In the genomic region with DNA sequence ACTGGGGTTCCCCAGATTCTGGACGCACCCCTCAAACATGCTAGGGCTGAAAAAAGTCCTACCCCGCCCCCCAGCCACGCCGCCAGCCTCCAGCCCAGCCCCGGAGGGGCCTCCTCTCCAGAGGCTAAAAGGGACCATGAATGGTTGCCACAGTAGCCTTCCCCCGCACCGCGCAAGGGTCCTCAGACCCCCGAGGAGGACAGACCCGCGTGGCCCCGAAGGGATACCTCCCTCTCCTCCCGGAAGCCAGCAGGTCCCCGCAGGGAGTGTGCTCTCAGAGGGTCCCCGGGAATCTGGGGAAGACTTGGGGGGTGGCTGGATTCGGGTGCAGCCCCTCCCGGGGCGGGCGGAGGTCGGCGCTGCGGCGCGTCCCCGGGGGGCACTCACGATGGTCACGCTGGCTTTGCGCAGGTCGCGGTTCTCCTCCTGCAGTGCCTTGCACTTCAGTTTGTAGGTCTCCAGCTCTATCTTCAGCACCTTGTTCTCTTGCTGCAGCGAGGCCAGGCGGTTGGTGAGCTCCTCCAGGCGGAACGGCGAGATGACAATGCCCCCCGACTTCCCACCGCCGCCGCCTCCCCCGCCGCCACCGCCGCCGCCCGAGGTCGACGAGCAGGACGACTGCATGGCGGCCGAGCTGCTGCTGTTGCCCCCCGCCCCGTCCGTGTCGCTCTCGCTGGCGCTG, we compare ENCODE assay signal across 8 cellular contexts. TPM values are rescaled to one million over a fixed set of nuclear protein-coding genes. Genes with fewer than 3 reads are reported as not detected.
A peak's percentile ranks its signal among the peaks of the same experiment; 100 is the strongest.
DNase-seq lines count a peak whose midpoint lies in the region; ATAC-seq and TF ChIP-seq lines count a peak whose summit lies in the region.

No MANE protein-coding gene starts in this region.

- no peaks in the 10 kb centered on the region for H3K27me3 ChIP-seq in AG04450 (ENCODE audit: control insufficient read depth, insufficient read depth, low read length)
- no peaks in the 10 kb centered on the region for H3K27me3 ChIP-seq in parathyroid adenoma (ENCODE audit: control insufficient read depth, insufficient read depth, low read length)

- H3K27me3 Mint-ChIP-seq in HFFc6 (ENCODE audit: insufficient read depth): 0 out of 2 replicates have a peak, but pooled peaks cover 1% of the 10 kb centered on the region
- H3K27me3 Mint-ChIP-seq in activated CD8-positive, alpha-beta T cell treated with anti-CD3 and anti-CD28 coated beads, Interleukin-2, amount 10 ng/mL, durations not matched to agents 7 days and 5 days (ENCODE audit: low read depth): no peaks in the 10 kb centered on the region

- H3K4me1 ChIP-seq in parathyroid adenoma: peaks cover 17% of the 10 kb centered on the region

- peak overlapping the region; percentile 91 for H3K4me2 ChIP-seq in parathyroid adenoma (ENCODE audit: low read length)

- H3K9me3 Mint-ChIP-seq in HFFc6: no peaks in the 10 kb centered on the region
- no peaks in the 10 kb centered on the region for H3K9me3 Mint-ChIP-seq in activated CD8-positive, alpha-beta T cell treated with anti-CD3 and anti-CD28 coated beads, Interleukin-2, amount 10 ng/mL, durations not matched to agents 7 days and 5 days (ENCODE audit: insufficient read depth)

- H3K4me3 ChIP-seq in AG04450 (ENCODE audit: low read depth, low read length) (peak overlapping the region; percentile 92), fibroblast of villous mesenchyme (ENCODE audit: low read depth, low read length) (peak overlapping the region; percentile 99), parathyroid adenoma (ENCODE audit: low read depth, low read length) (peak overlapping the region; percentile 86)

- peak overlapping the region; percentile 77 for H3K9ac ChIP-seq in parathyroid adenoma

- no peaks in the 10 kb centered on the region for H3K36me3 Mint-ChIP-seq in HFFc6 (ENCODE audit: low read depth)
- H3K36me3 Mint-ChIP-seq in activated CD8-positive, alpha-beta T cell treated with anti-CD3 and anti-CD28 coated beads, Interleukin-2, amount 10 ng/mL, durations not matched to agents 7 days and 5 days (ENCODE audit: low read depth): peaks cover 16% of the 10 kb centered on the region

- peak overlapping the region; percentile 74 for H3K27ac Mint-ChIP-seq in HFFc6
- peak overlapping the region; percentile 94 for H3K27ac Mint-ChIP-seq in activated CD8-positive, alpha-beta T cell treated with anti-CD3 and anti-CD28 coated beads, Interleukin-2, amount 10 ng/mL, durations not matched to agents 7 days and 5 days

- peaks cover 61% of the 10 kb centered on the region for H3K4me1 Mint-ChIP-seq in HFFc6 (ENCODE audit: low read depth)
- peaks cover 59% of the 10 kb centered on the region for H3K4me1 Mint-ChIP-seq in activated CD8-positive, alpha-beta T cell treated with anti-CD3 and anti-CD28 coated beads, Interleukin-2, amount 10 ng/mL, durations not matched to agents 7 days and 5 days (ENCODE audit: low read depth)

- no peaks in the 10 kb centered on the region for H3K36me3 ChIP-seq in parathyroid adenoma (ENCODE audit: control insufficient read depth, insufficient read depth, low read length)

- H3K27ac ChIP-seq in AG04450 (ENCODE audit: low read depth, low read length) (peak overlapping the region; percentile 53), parathyroid adenoma (peak overlapping the region; percentile 77)

- TF ChIP-seq CTCF in AG04450 (IDR thresholded peaks at IDR 0.05; ENCODE audit: low read depth, low read length) (no peak), HFFc6 (IDR thresholded peaks at IDR 0.05) (no peak), fibroblast of villous mesenchyme (IDR thresholded peaks at IDR 0.05; ENCODE audit: insufficient read depth, low read depth, low read length) (no peak), parathyroid adenoma (IDR thresholded peaks at IDR 0.05) (no peak)

- no peak for ATAC-seq in activated CD8-positive, alpha-beta T cell treated with anti-CD3 and anti-CD28 coated beads, Interleukin-2, amount 10 ng/mL, durations not matched to agents 7 days and 5 days
- ATAC-seq in HG02588 (IDR thresholded peaks at IDR 0.05; ENCODE audit: unreplicated experiment): no peak

- no peaks in the 10 kb centered on the region for H3K79me2 ChIP-seq in parathyroid adenoma

- peak overlapping the region; percentile 97 for H3K4me3 Mint-ChIP-seq in HFFc6
- H3K4me3 Mint-ChIP-seq in activated CD8-positive, alpha-beta T cell treated with anti-CD3 and anti-CD28 coated beads, Interleukin-2, amount 10 ng/mL, durations not matched to agents 7 days and 5 days: peak overlapping the region; percentile 89

- CTCF ChIA-PET in AG04450 (lab: Charles Lee): interaction anchor here (0.6 to 5.3 kb wide), 21 partner anchors 8 to 528 kb away, joined by 3 to 58 read pairs (median 4); no protein-coding TSS in a partner anchor
- CTCF ChIA-PET in activated CD8-positive, alpha-beta T cell treated with anti-CD3 and anti-CD28 coated beads, Interleukin-2, amount 10 ng/mL, durations not matched to agents 7 days and 5 days (lab: Charles Lee): interaction anchor here (0.8 to 6.4 kb wide), 28 partner anchors 12 to 280 kb away, joined by 3 to 129 read pairs (median 5); partner anchors contain the start of gene SLC16A9

- H2AFZ ChIP-seq in parathyroid adenoma: peak overlapping the region; percentile 81

- POLR2A ChIA-PET in AG04450 (lab: Yijun Ruan, JAX): interaction anchor here (0.7 to 2.2 kb wide), 10 partner anchors 10 to 523 kb away, joined by 3 to 16 read pairs (median 4); no protein-coding TSS in a partner anchor
- POLR2A ChIA-PET in activated CD8-positive, alpha-beta T cell treated with anti-CD3 and anti-CD28 coated beads, Interleukin-2, amount 10 ng/mL, durations not matched to agents 7 days and 5 days (lab: Charles Lee): interaction anchor here (0.7 to 4.5 kb wide), 11 partner anchors 16 to 252 kb away, joined by 3 to 38 read pairs (median 6); no protein-coding TSS in a partner anchor

- no peak for DNase-seq in AG04450 (ENCODE audit: low read depth, low spot score)
- no peak for DNase-seq in HFFc6
- DNase-seq in activated CD8-positive, alpha-beta T cell treated with anti-CD3 and anti-CD28 coated beads, Interleukin-2, amount 10 ng/mL, durations not matched to agents 7 days and 5 days: no peak
- DNase-seq in fibroblast of villous mesenchyme (ENCODE audit: low read depth): no peak
- DNase-seq in OCI-M2 (lab: John Stamatoyannopoulos, UW; ENCODE audit: unreplicated experiment): no peak
- DNase-seq in HPDE6-E6E7 (ENCODE audit: extremely low spot score): no peak

- H3K9me3 ChIP-seq in AG04450 (ENCODE audit: control insufficient read depth, insufficient read depth, low read length): peaks cover 2% of the 10 kb centered on the region; the same call in 1 of the 2 replicates
- H3K9me3 ChIP-seq in parathyroid adenoma (ENCODE audit: control insufficient read depth, low read length): no peaks in the 10 kb centered on the region

RNA-seq across cellular contexts. Expression of gene CCDC6, which starts 0.5 kb away (rescaled TPM):
- 42.2 and 51.1 TPM in 2 replicates for polyA plus RNA-seq in AG04450 (2011; rRNA removed)
- 61.9 and 85.7 TPM in 2 replicates for polyA minus RNA-seq in AG04450 (2011; rRNA and poly(A)+ RNA removed)
- total RNA-seq in HFFc6 (2021; fragmentation: NEBNext Ultra II Directional; extraction: Animal tissue kit (Norgen Biotek cat#: 25700)): 10 to 100 TPM; 33.0 to 43.0 (median 36.7) TPM
- total RNA-seq in activated CD8-positive, alpha-beta T cell treated with anti-CD3 and anti-CD28 coated beads, Interleukin-2, amount 10 ng/mL, durations not matched to agents 7 days and 5 days: 10 to 100 TPM; 18.3 to 19.4 TPM
- 33.5 and 52.2 TPM in 2 replicates for total RNA-seq in fibroblast of villous mesenchyme
